Comparison of ENCODE assay signal across 10 cellular contexts in genomic region chr11:72720806-72721205, GRCh38. TPM values are rescaled to one million over a fixed set of nuclear protein-coding genes. Genes with fewer than 3 reads are reported as not detected.
DNase-seq lines count a peak whose midpoint lies in the region; ATAC-seq and TF ChIP-seq lines count a peak whose summit lies in the region.
"Had no signal": no experiment of that assay in that cellular context is flagged by ENCODE, and none has a peak within 500 bp of the region (broad histone marks: within the 10 kb centered on the region; RNA-seq: fewer than 3 reads in every experiment).

No MANE protein-coding gene starts in this region.

- H3K79me2 ChIP-seq in mesendoderm (ENCODE audit: control insufficient read depth, insufficient read depth, low read length) = peaks cover 44% of the 10 kb centered on the region

- no peak overlapping the region for H3K23ac ChIP-seq in mesendoderm (ENCODE audit: low read length)

- H3K4ac ChIP-seq in mesendoderm (ENCODE audit: low read depth, low read length) = no peak overlapping the region

- H3K9me3 Mint-ChIP-seq in activated naive CD4-positive, alpha-beta T cell treated with anti-CD3 and anti-CD28 coated beads, Interleukin-2, amount 50 U/mL, for 24 hours = no peaks in the 10 kb centered on the region
- H3K9me3 Mint-ChIP-seq: neural crest cell had no signal

- H3K4me2 ChIP-seq in mesendoderm (ENCODE audit: low read length) = no peak overlapping the region

- H2BK15ac ChIP-seq in mesendoderm (replicated peaks; ENCODE audit: low read depth) = no peak overlapping the region

- intact Hi-C loops in upper lobe of right lung (cut with DNase I) = loop anchor here (10.0 kb wide), 1 partner anchor 454 kb away; no protein-coding TSS in a partner anchor

- H3K4me1 ChIP-seq in mesendoderm (ENCODE audit: control insufficient read depth, low read depth, low read length) (peaks cover 10% of the 10 kb centered on the region), upper lobe of right lung (peaks cover 68% of the 10 kb centered on the region)

- no CpG with 5 or more reads among the region's 4 CpGs for WGBS in mesendoderm (ENCODE audit: extremely low coverage, insufficient coverage, low lambda C conversion rate)

- no peak for DNase-seq in activated naive CD4-positive, alpha-beta T cell treated with anti-CD3 and anti-CD28 coated beads, Interleukin-2, amount 50 U/mL, for 16 hours
- DNase-seq in cardiac fibroblast (ENCODE audit: low read depth in 2 of 2) = no peak
- DNase-seq in mesendoderm = no peak
- peak; percentile 68 for DNase-seq in upper lobe of right lung
- no peak for DNase-seq in 8988T
- DNase-seq in NOMO-1 treated with DMSO at 0.1 percent for 48 hours (lab: John Stamatoyannopoulos, UW; ENCODE audit: unreplicated experiment) = no peak
- no peak for DNase-seq in NCI-H345 (lab: John Stamatoyannopoulos, UW)
- DNase-seq: activated CD4-positive, alpha-beta T cell treated with anti-CD3 and anti-CD28 coated beads, Interleukin-2, amount 50 U/mL, for 4 hours had no signal

- peak overlapping the region; percentile 97 for H3K4me3 Mint-ChIP-seq in activated naive CD4-positive, alpha-beta T cell treated with anti-CD3 and anti-CD28 coated beads, Interleukin-2, amount 50 U/mL, for 24 hours
- H3K4me3 Mint-ChIP-seq: neural crest cell had no signal

- H3K27me3 ChIP-seq in mesendoderm (ENCODE audit: insufficient read depth, low read length, poor library complexity) = no peaks in the 10 kb centered on the region
- H3K27me3 ChIP-seq in upper lobe of right lung = no peaks in the 10 kb centered on the region

- H3K56ac ChIP-seq in mesendoderm (ENCODE audit: low read length) = peak overlapping the region; percentile 76

- H3K27ac ChIP-seq in mesendoderm (ENCODE audit: low read depth, low read length) (no peak overlapping the region), upper lobe of right lung (peak overlapping the region; percentile 91)

- peak overlapping the region; percentile 60 to 71 for H3K4me3 ChIP-seq in cardiac fibroblast (replicated peaks in 1 of 2; ENCODE audit: low read depth in 2 of 2, low read length in 2 of 2)
- no peak overlapping the region for H3K4me3 ChIP-seq in mesendoderm (ENCODE audit: low read length)
- H3K4me3 ChIP-seq in upper lobe of right lung = peak overlapping the region; percentile 78

- H2AK5ac ChIP-seq in mesendoderm (ENCODE audit: low read length) = no peak overlapping the region

- no peak overlapping the region for H3K9ac ChIP-seq in mesendoderm (ENCODE audit: low read length)

- H2BK5ac ChIP-seq in mesendoderm (ENCODE audit: low read length) = no peak overlapping the region

- ATAC-seq in upper lobe of right lung = no peak

- H3K36me3 ChIP-seq in mesendoderm (ENCODE audit: control insufficient read depth, insufficient read depth, low read length) (peaks cover 4% of the 10 kb centered on the region), upper lobe of right lung (peaks cover 23% of the 10 kb centered on the region)

- H3K9me3 ChIP-seq in upper lobe of right lung = no peaks in the 10 kb centered on the region

- H3K36me3 Mint-ChIP-seq in activated naive CD4-positive, alpha-beta T cell treated with anti-CD3 and anti-CD28 coated beads, Interleukin-2, amount 50 U/mL, for 24 hours = no peaks in the 10 kb centered on the region

- H2BK120ac ChIP-seq in mesendoderm (ENCODE audit: low read depth, low read length) = no peak overlapping the region

- H3K79me1 ChIP-seq in mesendoderm (ENCODE audit: low read length) = peaks cover 53% of the 10 kb centered on the region

- no peak overlapping the region for H4K5ac ChIP-seq in mesendoderm (ENCODE audit: low read length)

- H3K27ac Mint-ChIP-seq in activated naive CD4-positive, alpha-beta T cell treated with anti-CD3 and anti-CD28 coated beads, Interleukin-2, amount 50 U/mL, for 24 hours = peak overlapping the region; percentile 90

- H3K4me1 Mint-ChIP-seq in activated naive CD4-positive, alpha-beta T cell treated with anti-CD3 and anti-CD28 coated beads, Interleukin-2, amount 50 U/mL, for 24 hours = peaks cover 80% of the 10 kb centered on the region

- no peaks in the 10 kb centered on the region for H3K27me3 Mint-ChIP-seq in activated naive CD4-positive, alpha-beta T cell treated with anti-CD3 and anti-CD28 coated beads, Interleukin-2, amount 50 U/mL, for 24 hours

- H4K8ac ChIP-seq in mesendoderm (ENCODE audit: low read depth, low read length) = no peak overlapping the region

- peak overlapping the region; percentile 0 for H3K18ac ChIP-seq in mesendoderm (ENCODE audit: low read length)

- no peak for TF ChIP-seq CTCF in cardiac fibroblast (IDR thresholded peaks at IDR 0.05; ENCODE audit: low read depth, low read length)
- no peak for TF ChIP-seq CTCF in upper lobe of right lung (IDR thresholded peaks at IDR 0.05)

RNA-seq across cellular contexts. Expression of gene ARAP1, which starts 31.4 kb away (rescaled TPM):
- polyA plus RNA-seq in mesendoderm (2013, experiment 1 of 2) = 29.0 TPM
- polyA plus RNA-seq in mesendoderm (2013, experiment 2 of 2) = 27.5 TPM
- 226 TPM for total RNA-seq in upper lobe of right lung

RNA-seq across cellular contexts. Expression of gene PDE2A, which starts 46.6 kb away (rescaled TPM):
- 3.9 TPM for polyA plus RNA-seq in mesendoderm (2013, experiment 1 of 2)
- polyA plus RNA-seq in mesendoderm (2013, experiment 2 of 2) = 4.0 TPM
- total RNA-seq in upper lobe of right lung = 27.3 TPM
